In the genomic region with DNA sequence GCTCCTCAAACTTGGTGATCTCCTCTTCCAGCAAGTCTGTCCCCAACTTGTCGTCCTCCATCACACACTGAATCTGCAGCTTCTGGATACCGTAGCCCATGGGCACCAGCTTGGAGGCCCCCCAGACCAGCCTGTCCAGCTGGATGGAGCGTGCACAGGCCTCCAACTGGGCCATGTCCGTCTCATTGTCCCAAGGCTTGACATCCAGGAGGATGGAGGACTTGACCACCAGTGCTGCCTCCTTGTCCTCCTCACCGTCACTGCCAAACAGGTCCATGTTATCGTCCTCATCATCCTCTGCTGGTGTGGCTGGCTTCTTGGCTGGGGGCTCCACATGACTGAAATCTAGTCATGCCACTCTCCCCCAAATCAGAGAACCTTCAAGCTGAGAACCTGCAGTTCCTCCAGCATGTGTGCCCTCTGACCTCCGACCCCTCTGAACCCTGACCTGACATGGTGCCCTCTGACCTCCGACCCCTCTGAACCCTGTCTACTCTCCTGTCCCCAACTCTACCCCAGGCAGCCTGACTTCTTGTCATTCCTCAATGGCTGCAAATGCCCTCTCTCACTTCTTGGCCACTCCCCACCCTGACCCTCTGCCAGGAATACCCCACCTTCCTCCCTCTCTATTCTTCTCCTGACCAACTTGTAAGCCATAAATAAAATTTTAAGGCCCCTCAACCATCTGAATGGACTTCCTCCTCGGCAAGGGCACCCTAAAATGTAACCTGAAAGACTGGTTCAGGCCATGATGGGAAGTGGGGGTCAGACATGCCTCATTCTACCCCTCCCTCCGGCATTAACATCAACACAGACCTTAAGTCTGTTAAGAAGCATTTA, we compare ENCODE assay signal across 19 cellular contexts.
DNase-seq lines count a peak whose midpoint lies in the region; FAIRE-seq and TF ChIP-seq lines count a peak whose summit lies in the region.
"Had no signal": no experiment of that assay in that cellular context is flagged by ENCODE, and none has a peak within 500 bp of the region (broad histone marks: within the 10 kb centered on the region; RNA-seq: fewer than 3 reads in every experiment).

No MANE protein-coding gene starts in this region.

- H3K36me3 ChIP-seq in NT2/D1 (ENCODE audit: insufficient read depth, insufficient read length, low read length) (no peaks in the 10 kb centered on the region), spleen (no peaks in the 10 kb centered on the region), kidney (ENCODE audit: control insufficient read depth in 1 of 2, insufficient read depth in 2 of 2, low read length in 2 of 2) (no peaks in the 10 kb centered on the region), hepatocyte (replicated peaks; ENCODE audit: insufficient read depth, low read depth) (no peaks in the 10 kb centered on the region)
- H3K36me3 ChIP-seq: MG63 had no signal

- intact Hi-C loops in spleen (cut with DNase I; ENCODE audit: low total_unique reads) (no loop called here), kidney (cut with DNase I) (no loop called here)

- H3K4me2 ChIP-seq in hepatocyte: no peak overlapping the region
- H3K4me2 ChIP-seq: KMS-11 had no signal

- TF ChIP-seq POLR2A in spleen (IDR thresholded peaks at IDR 0.05): no peak

- FAIRE-seq in kidney (lab: Jason Lieb, UNC): no peak
- FAIRE-seq: A204.1 had no signal

- H3K9ac ChIP-seq in NT2/D1 (ENCODE audit: insufficient read length, low read depth) (no peak overlapping the region), kidney (ENCODE audit: low read length in 2 of 2) (no peak overlapping the region)
- H3K9ac ChIP-seq: KMS-11 had no signal

- H3K27ac ChIP-seq in spleen (no peak overlapping the region), kidney (ENCODE audit: low read depth in 2 of 2, low read length in 2 of 2) (no peak overlapping the region), hepatocyte (no peak overlapping the region)
- H3K27ac ChIP-seq: KMS-11, RWPE1 had no signal

- peak; percentile 57 for DNase-seq in activated effector memory CD4-positive, alpha-beta T cell treated with anti-CD3 and anti-CD28 coated beads, Interleukin-2, amount 50 U/mL, for 16 hours
- DNase-seq in activated effector memory CD4-positive, alpha-beta T cell treated with Interleukin-2 at 50 U/mL for 16 hours: no peak
- DNase-seq in NT2/D1 (ENCODE audit: low read depth, low spot score): peak; percentile 42
- peak; percentile 4 for DNase-seq in iPS-NIHi7 (ENCODE audit: extremely low spot score)
- DNase-seq in spleen: peak; percentile 19
- DNase-seq in D341Med (ENCODE audit: low spot score): no peak
- DNase-seq in kidney: no peak
- no peak for DNase-seq in hepatocyte (ENCODE audit: low spot score)
- DNase-seq: COR-L47; MG63; NCI-H1092 treated with DMSO at 0.1 percent for 48 hours; NCI-H1694; NCI-H2107; NCI-H345; NCI-H526 treated with DMSO at 0.1 percent for 48 hours; NK-92 treated with Interleukin-12 subunit alpha and Interleukin-12 subunit beta, amount 100 ng/mL, for 24 hours had no signal

- no peaks in the 10 kb centered on the region for H3K9me3 ChIP-seq in NT2/D1 (ENCODE audit: insufficient read depth, low read length)
- H3K9me3 ChIP-seq in spleen: no peaks in the 10 kb centered on the region
- H3K9me3 ChIP-seq in kidney (ENCODE audit: control insufficient read depth in 1 of 2, low read length in 2 of 2): no peaks in the 10 kb centered on the region
- no peaks in the 10 kb centered on the region for H3K9me3 ChIP-seq in hepatocyte (ENCODE audit: low read depth)
- H3K9me3 ChIP-seq: MG63 had no signal

- no peaks in the 10 kb centered on the region for H4K20me1 ChIP-seq in hepatocyte (ENCODE audit: insufficient read depth, poor library complexity, severe bottlenecking)

- H3K4me1 ChIP-seq in NT2/D1 (ENCODE audit: insufficient read depth, insufficient read length) (peaks cover 16% of the 10 kb centered on the region), spleen (no peaks in the 10 kb centered on the region), kidney (ENCODE audit: control insufficient read depth in 1 of 2, insufficient read depth in 1 of 2, low read depth in 1 of 2, low read length in 2 of 2) (no peaks in the 10 kb centered on the region), hepatocyte (ENCODE audit: insufficient read depth) (no peaks in the 10 kb centered on the region)

- WGBS in spleen, 5 donors: 74 to 88% (median 81%) methylated on average over 10 of the region's 10 CpGs
- WGBS in hepatocyte (ENCODE audit: low lambda C conversion rate, missing lambda C conversion rate): 77% methylated on average over 10 of the region's 10 CpGs

- TF ChIP-seq CTCF in spleen (IDR thresholded peaks at IDR 0.05 in 8 of 11, conservative IDR thresholded peaks at IDR 0.05 in 3 of 11) (no peak), kidney (IDR thresholded peaks at IDR 0.05; ENCODE audit: borderline replicate concordance, extremely low read depth, insufficient read depth) (no peak), hepatocyte (IDR thresholded peaks at IDR 0.05; ENCODE audit: poor library complexity) (no peak)

- H2AFZ ChIP-seq in hepatocyte: no peak overlapping the region

- H3K27me3 ChIP-seq in NT2/D1 (ENCODE audit: insufficient read depth, insufficient read length): no peaks in the 10 kb centered on the region
- H3K27me3 ChIP-seq in spleen (replicated peaks in 1 of 7): peaks cover 0 to 33% (median 0%) of the 10 kb centered on the region in 7 donors
- H3K27me3 ChIP-seq in hepatocyte: no peaks in the 10 kb centered on the region
- H3K27me3 ChIP-seq: MG63 had no signal

- H3K4me3 ChIP-seq in NT2/D1 (ENCODE audit: insufficient read length, low read depth) (no peak overlapping the region), spleen (no peak overlapping the region), kidney (ENCODE audit: low read length in 2 of 2) (no peak overlapping the region), hepatocyte (no peak overlapping the region)
- H3K4me3 ChIP-seq: MG63 had no signal

- no peaks in the 10 kb centered on the region for H3K9me2 ChIP-seq in hepatocyte (replicated peaks; ENCODE audit: insufficient read depth)

- no peaks in the 10 kb centered on the region for H3K79me2 ChIP-seq in hepatocyte

Comparison
In these comparisons a context has a peak if more than half of its experiments do, and no peak if none do; other contexts are left out.
1. DNase-seq: peak in activated effector memory CD4-positive, alpha-beta T cell treated with anti-CD3 and anti-CD28 coated beads, Interleukin-2, amount 50 U/mL, for 16 hours (single experiment), NT2/D1 (single experiment), iPS-NIHi7 (single experiment) and spleen (single experiment); none in activated effector memory CD4-positive, alpha-beta T cell treated with Interleukin-2 at 50 U/mL for 16 hours (single experiment), D341Med (single experiment), kidney (single experiment) and hepatocyte (single experiment).